ENCODE assay signal across 23 cellular contexts in genomic region chr10:124498071-124498470, GRCh38. TPM values are rescaled to one million over a fixed set of nuclear protein-coding genes. Genes with fewer than 3 reads are reported as not detected.
"Had no signal": no experiment of that assay in that cellular context is flagged by ENCODE, and none has a peak within 500 bp of the region (broad histone marks: within the 10 kb centered on the region; RNA-seq: fewer than 3 reads in every experiment).

No MANE protein-coding gene starts in this region.

- H3K27me3 ChIP-seq: heart right ventricle, pancreas, right lobe of liver, stomach had no signal

- H3K4me1 Mint-ChIP-seq: endodermal cell had no signal

- H3K9me3 ChIP-seq: pancreas, right lobe of liver, thoracic aorta had no signal

- H3K36me3 ChIP-seq: pancreas, right lobe of liver, thoracic aorta had no signal

- H3K4me3 Mint-ChIP-seq: endodermal cell; naive B cell; stimulated activated naive B cell treated with anti-CD40 and anti-IgM and Interleukin-4, amounts not matched to agents 10 μg/mL and 1 μg/mL and 100 μg/mL, for 72 hours; type B pancreatic cell had no signal

- H3K4me1 ChIP-seq: pancreas, right lobe of liver had no signal

- H3K4me3 ChIP-seq: coronary artery, heart right ventricle, pancreas, right lobe of liver, stomach, thoracic aorta had no signal

- H3K27ac ChIP-seq: coronary artery, heart right ventricle, pancreas, right lobe of liver, stomach, thoracic aorta had no signal

- H3K27me3 Mint-ChIP-seq: naive B cell; progenitor cell of endocrine pancreas; stimulated activated naive B cell treated with anti-CD40 and anti-IgM and Interleukin-4, amounts not matched to agents 10 μg/mL and 1 μg/mL and 100 μg/mL, for 72 hours had no signal

- H3K27ac Mint-ChIP-seq: endodermal cell, naive B cell, progenitor cell of endocrine pancreas, type B pancreatic cell had no signal

- DNase-seq: central memory CD4-positive, alpha-beta T cell; effector CD4-positive, alpha-beta T cell; endodermal cell; foreskin melanocyte; left colon; mesendoderm; naive B cell; occipital lobe; pancreas; right lobe of liver; stimulated activated CD4-positive, alpha-beta T cell treated with anti-CD3 and anti-CD28 coated beads, Interleukin-4, amount 100 ng/mL, for 24 hours; stimulated activated naive B cell treated with anti-CD40 and anti-IgM and Interleukin-4, amounts not matched to agents 10 μg/mL and 1 μg/mL and 100 μg/mL, for 72 hours; stomach had no signal

RNA-seq across cellular contexts. Expression of gene NKX1-2, which starts 48.2 kb away (rescaled TPM):
- total RNA-seq: chondrocyte, dermis microvascular lymphatic vessel endothelial cell, endothelial cell of umbilical vein, heart right ventricle, left colon, liver, lung microvascular endothelial cell, pancreas, progenitor cell of endocrine pancreas, right lobe of liver, stomach, thoracic aorta had no signal
